18 cellular contexts compared by ENCODE assay signal in genomic region chr12:127270193-127270592, GRCh38.
DNase-seq lines count a peak whose midpoint lies in the region; ATAC-seq and TF ChIP-seq lines count a peak whose summit lies in the region.
"Had no signal": no experiment of that assay in that cellular context is flagged by ENCODE, and none has a peak within 500 bp of the region (broad histone marks: within the 10 kb centered on the region; RNA-seq: fewer than 3 reads in every experiment).

No MANE protein-coding gene starts in this region.

- no peaks in the 10 kb centered on the region for H3K4me1 ChIP-seq in adrenal gland (replicated peaks in 1 of 2)

- peak; percentile 47 for DNase-seq in AG09319 (ENCODE audit: extremely low read depth, low read depth)
- DNase-seq in HS-5 (ENCODE audit: low read depth), result peak; percentile 98
- peak in 4 of 7 donors; percentile 33 to 65 (median 35) for DNase-seq in adrenal gland
- DNase-seq in iris pigment epithelial cell (ENCODE audit: low read depth), result peak; percentile 69
- DNase-seq in GOT3 (lab: John Stamatoyannopoulos, UW), result no peak
- no peak for DNase-seq in activated effector memory CD4-positive, alpha-beta T cell treated with anti-CD3 and anti-CD28 coated beads, Interleukin-2, amount 50 U/mL, for 16 hours
- no peak for DNase-seq in NCI-H2196 (lab: John Stamatoyannopoulos, UW; ENCODE audit: unreplicated experiment)
- DNase-seq: activated CD4-positive, alpha-beta T cell treated with anti-CD3 and anti-CD28 coated beads for 36 hours; central memory CD4-positive, alpha-beta T cell; DMS79 treated with DMSO at 0.1 percent for 48 hours; erythroblast; NCI-H2081 treated with DMSO at 0.1 percent for 48 hours; NK-92 treated with Interleukin-12 subunit alpha and Interleukin-12 subunit beta, amount 100 ng/mL, for 24 hours; stimulated activated CD4-positive, alpha-beta T cell treated with anti-CD3 and anti-CD28 coated beads, Interleukin-2, amount 100 ng/mL, for 48 hours; stimulated activated naive CD4-positive, alpha-beta T cell treated with Interleukin-2 at 50 U/mL for 16 hours; T-cell had no signal

- ATAC-seq in GM18861 (IDR thresholded peaks at IDR 0.05; ENCODE audit: unreplicated experiment), result no peak
- ATAC-seq: activated CD4-positive, alpha-beta T cell treated with anti-CD3 and anti-CD28 coated beads for 36 hours; T-cell had no signal

- intact Hi-C loops in adrenal gland (cut with DNase I), result no loop called here

- no peak for TF ChIP-seq POLR2A in adrenal gland (IDR thresholded peaks at IDR 0.05)

- no peaks in the 10 kb centered on the region for H3K27me3 ChIP-seq in adrenal gland

- 65 to 75% (median 70%) methylated on average over 2 to 3 of the region's 3 CpGs for WGBS in adrenal gland, 4 donors

- H3K4me3 ChIP-seq in adrenal gland, result no peak overlapping the region

- H3K27ac ChIP-seq in adrenal gland, result no peak overlapping the region
- H3K27ac ChIP-seq: KMS-11 had no signal

- H3K36me3 ChIP-seq in adrenal gland (replicated peaks in 1 of 2), result no peaks in the 10 kb centered on the region

- no peak; the same call in 1 of the 2 replicates for TF ChIP-seq CTCF in AG09319 (IDR thresholded peaks at IDR 0.05; ENCODE audit: low read depth, low read length)
- TF ChIP-seq CTCF in adrenal gland (IDR thresholded peaks at IDR 0.05), result no peak

- no peaks in the 10 kb centered on the region for H3K9me3 ChIP-seq in adrenal gland (replicated peaks in 1 of 3)

Comparison
In these comparisons a context has a peak if more than half of its experiments do, and no peak if none do; other contexts are left out.
1. DNase-seq: peak in AG09319 (single experiment), HS-5 (single experiment), adrenal gland (4 of 7) and iris pigment epithelial cell (single experiment); none in GOT3 (single experiment), activated effector memory CD4-positive, alpha-beta T cell treated with anti-CD3 and anti-CD28 coated beads, Interleukin-2, amount 50 U/mL, for 16 hours (single experiment) and NCI-H2196 (single experiment).